18 cellular contexts compared by ENCODE assay signal in the genomic region with DNA sequence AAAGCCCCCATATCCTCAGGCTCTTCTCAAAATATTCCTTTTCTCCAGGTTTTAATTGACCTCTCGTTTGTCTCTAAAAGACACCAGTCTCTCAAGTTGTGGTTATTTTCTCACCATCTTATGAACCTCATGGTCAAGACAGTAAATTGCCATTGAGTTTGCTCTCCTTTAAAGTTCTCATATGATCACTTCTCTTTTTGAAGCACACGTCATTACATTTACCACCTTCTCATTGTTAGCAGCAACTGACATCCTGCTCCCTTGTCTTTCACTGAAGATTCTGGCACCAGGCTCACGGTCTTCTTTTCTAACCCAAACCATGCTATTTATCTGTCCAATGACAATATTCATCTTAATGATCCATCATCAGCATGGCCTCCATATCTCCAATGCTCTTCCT.
DNase-seq lines count a peak whose midpoint lies in the region; ATAC-seq and TF ChIP-seq lines count a peak whose summit lies in the region.
"Had no signal": no experiment of that assay in that cellular context is flagged by ENCODE, and none has a peak within 500 bp of the region (broad histone marks: within the 10 kb centered on the region; RNA-seq: fewer than 3 reads in every experiment).

No MANE protein-coding gene starts in this region.

- no peaks in the 10 kb centered on the region for H3K36me3 ChIP-seq in lower lobe of right lung
- H3K36me3 ChIP-seq: BLaER1 had no signal

- H3K9me3 Mint-ChIP-seq in effector memory CD8-positive, alpha-beta T cell: no peaks in the 10 kb centered on the region
- H3K9me3 Mint-ChIP-seq: CD8-positive, alpha-beta memory T cell; H9 had no signal

- no peaks in the 10 kb centered on the region for H3K4me1 Mint-ChIP-seq in effector memory CD8-positive, alpha-beta T cell (ENCODE audit: low read depth in 2 of 2)
- H3K4me1 Mint-ChIP-seq: CD8-positive, alpha-beta memory T cell; H9 had no signal

- no peaks in the 10 kb centered on the region for H3K27me3 ChIP-seq in lower lobe of right lung (ENCODE audit: low read depth)
- H3K27me3 ChIP-seq: BLaER1 had no signal

- H3K9me3 ChIP-seq in lower lobe of right lung: no peaks in the 10 kb centered on the region
- H3K9me3 ChIP-seq: BLaER1 had no signal

- ATAC-seq in GM21526 (IDR thresholded peaks at IDR 0.05; ENCODE audit: low FRiP score, unreplicated experiment): peak; percentile 41
- ATAC-seq in HG03469 (IDR thresholded peaks at IDR 0.05; ENCODE audit: unreplicated experiment): peak; percentile 33
- ATAC-seq in lower lobe of right lung: no peak
- ATAC-seq in GM21576 (IDR thresholded peaks at IDR 0.05; ENCODE audit: unreplicated experiment): no peak
- ATAC-seq in effector memory CD8-positive, alpha-beta T cell (replicated peaks): no peak

- H3K27me3 Mint-ChIP-seq in effector memory CD8-positive, alpha-beta T cell: no peaks in the 10 kb centered on the region
- H3K27me3 Mint-ChIP-seq: CD8-positive, alpha-beta memory T cell had no signal

- TF ChIP-seq CTCF in lower lobe of right lung (IDR thresholded peaks at IDR 0.05): no peak

- no peak overlapping the region for H3K4me3 Mint-ChIP-seq in effector memory CD8-positive, alpha-beta T cell
- H3K4me3 Mint-ChIP-seq: CD8-positive, alpha-beta memory T cell; H9 had no signal

- no peaks in the 10 kb centered on the region for H3K4me1 ChIP-seq in lower lobe of right lung

- no peak overlapping the region for H3K27ac ChIP-seq in lower lobe of right lung
- H3K27ac ChIP-seq: 22Rv1, BLaER1 had no signal

- no peak overlapping the region for H3K27ac Mint-ChIP-seq in effector memory CD8-positive, alpha-beta T cell
- H3K27ac Mint-ChIP-seq: CD8-positive, alpha-beta memory T cell; H9 had no signal

- intact Hi-C loops in lower lobe of right lung (cut with DNase I): no loop called here

- no peak overlapping the region for H3K4me3 ChIP-seq in lower lobe of right lung
- H3K4me3 ChIP-seq: BLaER1 had no signal

- DNase-seq in NOMO-1 treated with DMSO at 0.1 percent for 48 hours (lab: John Stamatoyannopoulos, UW; ENCODE audit: unreplicated experiment): peak; percentile 27
- no peak for DNase-seq in NOMO-1 treated with dmso at 0.1 percent for 144 hours (lab: John Stamatoyannopoulos, UW; ENCODE audit: unreplicated experiment)
- DNase-seq in lower lobe of right lung: no peak
- no peak for DNase-seq in NCI-H2196 (lab: John Stamatoyannopoulos, UW; ENCODE audit: unreplicated experiment)
- DNase-seq in effector memory CD8-positive, alpha-beta T cell: no peak
- DNase-seq: AML-193; CD8-positive, alpha-beta memory T cell; DMS 273 treated with DMSO at 0.1 percent for 48 hours; GOT3; H9; IMR-90; Kasumi-1; KBM-7 had no signal

- no peaks in the 10 kb centered on the region for H3K36me3 Mint-ChIP-seq in effector memory CD8-positive, alpha-beta T cell (ENCODE audit: insufficient read depth)
- H3K36me3 Mint-ChIP-seq: CD8-positive, alpha-beta memory T cell had no signal

Comparison
In these comparisons a context has a peak if more than half of its experiments do, and no peak if none do; other contexts are left out.
1. ATAC-seq: peak in GM21526 (single experiment) and HG03469 (single experiment); none in lower lobe of right lung (0 of 2), GM21576 (single experiment) and effector memory CD8-positive, alpha-beta T cell (single experiment).